9 cellular contexts compared by ENCODE assay signal in genomic region chr3:23861689-23862088, GRCh38.
"Had no signal": no experiment of that assay in that cellular context is flagged by ENCODE, and none has a peak within 500 bp of the region (broad histone marks: within the 10 kb centered on the region; RNA-seq: fewer than 3 reads in every experiment).

No MANE protein-coding gene starts in this region.

- H3K27ac ChIP-seq: GM23248, HL-60 had no signal

- DNase-seq: GM23248, GOT3, H7, HFFc6 had no signal

- H3K9me3 ChIP-seq: HAP-1 had no signal

- H3K27me3 Mint-ChIP-seq: IgD-negative memory B cell had no signal

- H3K27ac Mint-ChIP-seq: HFFc6, IgD-negative memory B cell had no signal

- H3K4me3 ChIP-seq: GM23248, HAP-1 had no signal

- H3K9me3 Mint-ChIP-seq: HFFc6, IgD-negative memory B cell had no signal

- H3K4me3 Mint-ChIP-seq: HFFc6, IgD-negative memory B cell had no signal

- ATAC-seq: HCT116, HepG2 had no signal

- H3K4me1 ChIP-seq: HAP-1 had no signal
